ENCODE assay signal across 20 cellular contexts in genomic region chr2:151852260-151853069, GRCh38. TPM values are rescaled to one million over a fixed set of nuclear protein-coding genes. Genes with fewer than 3 reads are reported as not detected.
DNase-seq lines count a peak whose midpoint lies in the region; ATAC-seq and TF ChIP-seq lines count a peak whose summit lies in the region.
"Had no signal": no experiment of that assay in that cellular context is flagged by ENCODE, and none has a peak within 500 bp of the region (broad histone marks: within the 10 kb centered on the region; RNA-seq: fewer than 3 reads in every experiment).

No MANE protein-coding gene starts in this region.

- H3K4me1 ChIP-seq in SJCRH30 (peaks cover 26% of the 10 kb centered on the region), right cardiac atrium (ENCODE audit: control insufficient read depth, insufficient read depth, low read length) (no peaks in the 10 kb centered on the region)

- H3K27ac ChIP-seq in SJCRH30 (peak overlapping the region; percentile 38), right cardiac atrium (ENCODE audit: low read length) (no peak overlapping the region)
- H3K27ac ChIP-seq: brain microvascular endothelial cell, HL-60, tibial nerve had no signal

- H3K4me3 ChIP-seq in SJCRH30 (no peak overlapping the region), right cardiac atrium (ENCODE audit: low read length) (no peak overlapping the region)
- H3K4me3 ChIP-seq: tibial nerve had no signal

- WGBS in right cardiac atrium, result 62% methylated on average over 6 of the region's 6 CpGs

- ATAC-seq in GM21529 (IDR thresholded peaks at IDR 0.05; ENCODE audit: unreplicated experiment), result peak; percentile 44
- peak; percentile 14 to 45 for ATAC-seq in right cardiac atrium

- DNase-seq in SJCRH30 (peak; percentile 11 to 34), right cardiac atrium (no peak), stromal cell of bone marrow (ENCODE audit: low read depth) (peak; percentile 31), HEK293T (ENCODE audit: extremely low spot score) (no peak), occipital lobe (lab: John Stamatoyannopoulos, UW) (no peak), ecto neural progenitor cell (ENCODE audit: low spot score) (no peak)
- DNase-seq: activated CD4-positive, alpha-beta T cell treated with anti-CD3 and anti-CD28 coated beads for 4 hours; AML-193; brain microvascular endothelial cell; GOT3; mammary epithelial cell; naive B cell; NCI-H1694 treated with DMSO at 0.1 percent for 48 hours; NCI-H226; NCI-H774; SHP77; stimulated activated naive CD4-positive, alpha-beta T cell had no signal

- no peaks in the 10 kb centered on the region for H3K36me3 ChIP-seq in SJCRH30
- H3K36me3 ChIP-seq: brain microvascular endothelial cell, tibial nerve had no signal

- intact Hi-C loops in right cardiac atrium (cut with DNase I), result no loop called here

- H3K27me3 ChIP-seq in SJCRH30, result no peaks in the 10 kb centered on the region
- H3K27me3 ChIP-seq in right cardiac atrium (ENCODE audit: control insufficient read depth, insufficient read depth), result no peaks in the 10 kb centered on the region
- H3K27me3 ChIP-seq: brain microvascular endothelial cell, tibial nerve had no signal

- POLR2A ChIA-PET in HEK293T (lab: Yijun Ruan, JAX), result interaction anchor here (1.1 kb wide), 1 partner anchor 24 kb away, joined by 3 read pairs; the partner anchor contains the start of gene ARL5A

- H3K9me3 ChIP-seq in SJCRH30 (replicated peaks) (no peaks in the 10 kb centered on the region), right cardiac atrium (ENCODE audit: control insufficient read depth, low read length) (no peaks in the 10 kb centered on the region)
- H3K9me3 ChIP-seq: tibial nerve had no signal

- CTCF ChIA-PET in HEK293T (lab: Yijun Ruan, JAX), result no interaction called here

TF ChIP-seq in HEK293T, 16 proteins besides CTCF, POLR2A, EP300 and RAD21:
- TF ChIP-seq TARDBP (IDR thresholded peaks at IDR 0.05) (no peak), ELF4 (IDR thresholded peaks at IDR 0.05) (no peak), NFRKB (IDR thresholded peaks at IDR 0.05) (no peak), FOXA1 (IDR thresholded peaks at IDR 0.05) (no peak), LEF1 (IDR thresholded peaks at IDR 0.05; ENCODE audit: borderline replicate concordance) (no peak), FOXK2 (IDR thresholded peaks at IDR 0.05) (no peak), ZNF384 (IDR thresholded peaks at IDR 0.05) (no peak), SUZ12 (IDR thresholded peaks at IDR 0.05) (no peak), SP1 (IDR thresholded peaks at IDR 0.05) (no peak), ARNT (IDR thresholded peaks at IDR 0.05) (no peak), L3MBTL2 (conservative IDR thresholded peaks at IDR 0.05) (no peak), FOXM1 (IDR thresholded peaks at IDR 0.05; ENCODE audit: borderline replicate concordance) (no peak)
- TF ChIP-seq, protein P1, sequence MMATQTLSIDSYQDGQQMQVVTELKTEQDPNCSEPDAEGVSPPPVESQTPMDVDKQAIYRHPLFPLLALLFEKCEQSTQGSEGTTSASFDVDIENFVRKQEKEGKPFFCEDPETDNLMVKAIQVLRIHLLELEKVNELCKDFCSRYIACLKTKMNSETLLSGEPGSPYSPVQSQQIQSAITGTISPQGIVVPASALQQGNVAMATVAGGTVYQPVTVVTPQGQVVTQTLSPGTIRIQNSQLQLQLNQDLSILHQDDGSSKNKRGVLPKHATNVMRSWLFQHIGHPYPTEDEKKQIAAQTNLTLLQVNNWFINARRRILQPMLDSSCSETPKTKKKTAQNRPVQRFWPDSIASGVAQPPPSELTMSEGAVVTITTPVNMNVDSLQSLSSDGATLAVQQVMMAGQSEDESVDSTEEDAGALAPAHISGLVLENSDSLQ (IDR thresholded peaks at IDR 0.05), result no peak

RNA-seq across cellular contexts. Expression of gene ARL5A, which starts 24.2 kb away (rescaled TPM):
- 63.8 and 64.5 TPM in 2 replicates for total RNA-seq in SJCRH30 (2014; rRNA removed; shearing (Covaris generic))
- 100 to 1,000 TPM in 2 of 4 donors, 10 to 100 TPM in 2; 81.5 to 119 (median 99.5) TPM for total RNA-seq in right cardiac atrium
- polyA plus RNA-seq in right cardiac atrium, result 26.8 TPM
- total RNA-seq in occipital lobe, result 87.7 TPM

Comparison
In these comparisons a context has a peak if more than half of its experiments do, and no peak if none do; other contexts are left out.
1. DNase-seq: peak in SJCRH30 (2 of 2) and stromal cell of bone marrow (single experiment); none in right cardiac atrium (0 of 3), HEK293T (single experiment), occipital lobe (single experiment) and ecto neural progenitor cell (single experiment).